17 cellular contexts compared by ENCODE assay signal in the genomic region with DNA sequence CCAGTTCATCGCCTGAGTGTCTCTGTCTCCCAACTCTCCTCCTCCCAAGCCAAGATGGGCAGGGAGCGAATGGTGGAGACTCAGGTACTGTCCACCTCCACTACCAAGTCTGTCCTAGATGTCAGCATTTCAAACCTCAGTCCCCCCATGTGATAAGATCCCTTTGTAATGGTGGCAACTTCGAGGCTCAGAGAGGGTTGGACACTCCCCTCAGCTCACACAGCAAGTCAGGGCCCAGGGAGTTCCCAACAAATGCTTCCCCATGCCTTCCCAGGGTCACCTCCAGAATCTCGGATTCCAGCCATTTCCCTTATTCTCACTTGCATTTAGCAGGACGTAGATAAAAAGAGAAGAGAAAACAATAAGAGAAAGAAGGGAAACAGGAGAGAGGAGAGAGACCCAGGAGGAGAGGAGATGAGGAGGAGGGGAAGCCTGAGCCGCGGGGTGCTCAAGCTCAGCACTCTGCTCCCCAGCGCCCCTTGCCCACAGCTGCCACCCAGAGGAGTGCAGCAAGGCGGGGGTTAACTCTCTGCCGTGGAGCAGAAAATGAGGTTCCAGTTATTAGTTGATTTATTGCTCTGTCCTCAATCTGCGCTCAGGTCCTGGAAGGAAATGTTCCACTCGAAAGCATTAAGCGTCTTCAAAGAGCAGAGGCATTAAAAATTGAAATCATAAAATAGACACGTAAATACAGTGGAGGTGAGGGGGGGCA.
"Had no signal": no experiment of that assay in that cellular context is flagged by ENCODE, and none has a peak within 500 bp of the region (broad histone marks: within the 10 kb centered on the region; RNA-seq: fewer than 3 reads in every experiment).

No MANE protein-coding gene starts in this region.

- ATAC-seq: activated T-cell treated with anti-CD3 and anti-CD28 coated beads, Interleukin-2, amount 50 U/mL, for 72 hours; foreskin keratinocyte; left lobe of liver had no signal

- H3K9me3 ChIP-seq: right atrium auricular region, tibial nerve had no signal

- H3K9me3 Mint-ChIP-seq: activated naive CD4-positive, alpha-beta T cell treated with anti-CD3 and anti-CD28 coated beads, Interleukin-2, amount 50 U/mL, for 24 hours; activated T-cell treated with anti-CD3 and anti-CD28 coated beads, Interleukin-2, amount 50 U/mL, for 72 hours; natural killer cell treated with Interleukin-12 subunit alpha and Interleukin-12 subunit beta and Interleukin-15 and Interleukin-18, amount 100 ng/mL, for 72 hours; stimulated activated naive CD8-positive, alpha-beta T cell treated with anti-CD3 and anti-CD28 coated beads, Interleukin-15, Interleukin-2, amounts not matched to agents 100 ng/mL and 50 ng/mL, for 24 hours had no signal

- DNase-seq: activated CD4-positive, alpha-beta T cell treated with anti-CD3 and anti-CD28 coated beads, Interleukin-2, amount 50 U/mL, for 4 hours; activated effector memory CD4-positive, alpha-beta T cell treated with anti-CD3 and anti-CD28 coated beads, Interleukin-2, amount 50 U/mL, for 16 hours; activated T-cell treated with anti-CD3 and anti-CD28 coated beads, Interleukin-2, amount 50 U/mL, for 72 hours; caudate nucleus; foreskin keratinocyte; hypothalamus; kidney; occipital lobe; stimulated activated CD4-positive, alpha-beta T cell treated with anti-CD3 and anti-CD28 coated beads, Interleukin-2, amount 100 ng/mL, for 24 hours; T-helper 2 cell had no signal

- H3K4me3 Mint-ChIP-seq: activated naive CD4-positive, alpha-beta T cell treated with anti-CD3 and anti-CD28 coated beads, Interleukin-2, amount 50 U/mL, for 24 hours; activated T-cell treated with anti-CD3 and anti-CD28 coated beads, Interleukin-2, amount 50 U/mL, for 72 hours; natural killer cell treated with Interleukin-12 subunit alpha and Interleukin-12 subunit beta and Interleukin-15 and Interleukin-18, amount 100 ng/mL, for 72 hours; stimulated activated naive CD8-positive, alpha-beta T cell treated with anti-CD3 and anti-CD28 coated beads, Interleukin-15, Interleukin-2, amounts not matched to agents 100 ng/mL and 50 ng/mL, for 24 hours had no signal

- H3K4me1 Mint-ChIP-seq: activated naive CD4-positive, alpha-beta T cell treated with anti-CD3 and anti-CD28 coated beads, Interleukin-2, amount 50 U/mL, for 24 hours had no signal

- H3K36me3 ChIP-seq: right atrium auricular region, tibial nerve had no signal

- H3K36me3 Mint-ChIP-seq: activated naive CD4-positive, alpha-beta T cell treated with anti-CD3 and anti-CD28 coated beads, Interleukin-2, amount 50 U/mL, for 24 hours; natural killer cell treated with Interleukin-12 subunit alpha and Interleukin-12 subunit beta and Interleukin-15 and Interleukin-18, amount 100 ng/mL, for 72 hours had no signal

- H3K27me3 ChIP-seq: right atrium auricular region had no signal

- H3K27ac Mint-ChIP-seq: activated naive CD4-positive, alpha-beta T cell treated with anti-CD3 and anti-CD28 coated beads, Interleukin-2, amount 50 U/mL, for 24 hours; activated T-cell treated with anti-CD3 and anti-CD28 coated beads, Interleukin-2, amount 50 U/mL, for 72 hours; natural killer cell treated with Interleukin-12 subunit alpha and Interleukin-12 subunit beta and Interleukin-15 and Interleukin-18, amount 100 ng/mL, for 72 hours; stimulated activated naive CD8-positive, alpha-beta T cell treated with anti-CD3 and anti-CD28 coated beads, Interleukin-15, Interleukin-2, amounts not matched to agents 100 ng/mL and 50 ng/mL, for 24 hours had no signal

- H3K4me1 ChIP-seq: foreskin keratinocyte, right atrium auricular region, tibial nerve had no signal

- H3K4me3 ChIP-seq: lung, right atrium auricular region, tibial nerve had no signal

- H3K27ac ChIP-seq: foreskin keratinocyte, right atrium auricular region, tibial nerve had no signal
